In genomic region chr11:518463-519202, GRCh38 we compare ENCODE assay signal across 1 cellular context.
TF ChIP-seq lines count a peak whose summit lies in the region.

No MANE protein-coding gene starts in this region.

TF ChIP-seq in K562, 482 proteins besides CTCF, POLR2A, EP300 and RAD21 (continued from another document and continues in another):
- peak; percentile 58; the same call in 1 of the 2 replicates for TF ChIP-seq ELF1 (tag; IDR thresholded peaks at IDR 0.05)
- TF ChIP-seq NR2C2 (CRISPR knock-in tag; IDR thresholded peaks at IDR 0.05): no peak
- peak; percentile 56; the same call in 1 of the 2 replicates for TF ChIP-seq NR2C2 (tag; IDR thresholded peaks at IDR 0.05)
- TF ChIP-seq TSHZ1 (CRISPR knock-in tag; IDR thresholded peaks at IDR 0.05): no peak
- no peak for TF ChIP-seq FOXK1 (CRISPR knock-in tag; IDR thresholded peaks at IDR 0.05; ENCODE audit: borderline replicate concordance)
- TF ChIP-seq FOXP4 (CRISPR knock-in tag; IDR thresholded peaks at IDR 0.05; ENCODE audit: borderline replicate concordance): no peak
- no peak for TF ChIP-seq SRSF3 (IDR thresholded peaks at IDR 0.05; ENCODE audit: insufficient read depth, low read length)
- no peak for TF ChIP-seq ARID3A (IDR thresholded peaks at IDR 0.05; ENCODE audit: borderline replicate concordance, low read depth, low read length)
- TF ChIP-seq ZKSCAN3 (CRISPR knock-in tag; IDR thresholded peaks at IDR 0.05): no peak
- TF ChIP-seq ZNF282 (CRISPR knock-in tag; IDR thresholded peaks at IDR 0.05): peak; percentile 57; the same call in 1 of the 2 replicates
- TF ChIP-seq HOMEZ (CRISPR knock-in tag; IDR thresholded peaks at IDR 0.05): 0 out of 2 replicates have a peak, but pooled peaks have one; percentile 29
- no peak for TF ChIP-seq FOXJ2 (tag; IDR thresholded peaks at IDR 0.05)
- TF ChIP-seq MCM2 (IDR thresholded peaks at IDR 0.05; ENCODE audit: low read depth): no peak
- no peak for TF ChIP-seq ZNF518B (CRISPR knock-in tag; IDR thresholded peaks at IDR 0.05)
- no peak for TF ChIP-seq ZNF830 (CRISPR knock-in tag; IDR thresholded peaks at IDR 0.05)
- no peak for TF ChIP-seq MXI1 (IDR thresholded peaks at IDR 0.05; ENCODE audit: low read depth, low read length)
- no peak for TF ChIP-seq PCBP2 (IDR thresholded peaks at IDR 0.05; ENCODE audit: low read depth, low read length, poor library complexity, severe bottlenecking)
- peak; percentile 98 for TF ChIP-seq SP1 (CRISPR knock-in tag; IDR thresholded peaks at IDR 0.05)
- peak; percentile 96 to 97 for TF ChIP-seq MAZ (CRISPR knock-in tag; conservative IDR thresholded peaks at IDR 0.05 in 1 of 2, IDR thresholded peaks at IDR 0.05 in 1 of 2)
- no peak for TF ChIP-seq ZSCAN32 (CRISPR knock-in tag; IDR thresholded peaks at IDR 0.05)
- peak; percentile 95 for TF ChIP-seq FIP1L1 (IDR thresholded peaks at IDR 0.05; ENCODE audit: low read depth, low read length, poor library complexity, severe bottlenecking)
- TF ChIP-seq KLF16 (IDR thresholded peaks at IDR 0.05): no peak
- TF ChIP-seq CUX1 (CRISPR knock-in tag; IDR thresholded peaks at IDR 0.05): no peak
- peak; percentile 84; the same call in 1 of the 2 replicates for TF ChIP-seq ZBTB1 (CRISPR knock-in tag; IDR thresholded peaks at IDR 0.05; ENCODE audit: borderline replicate concordance, low read depth)
- no peak for TF ChIP-seq FOXA3 (CRISPR knock-in tag; conservative IDR thresholded peaks at IDR 0.05 in 1 of 2, IDR thresholded peaks at IDR 0.05 in 1 of 2)
- no peak for TF ChIP-seq HDAC3 (IDR thresholded peaks at IDR 0.05; ENCODE audit: borderline replicate concordance, partially characterized antibody)
- TF ChIP-seq GMEB1 (CRISPR knock-in tag; IDR thresholded peaks at IDR 0.05): peak; percentile 92
- TF ChIP-seq GATA2 (CRISPR knock-in tag; IDR thresholded peaks at IDR 0.05): no peak
- TF ChIP-seq REST (CRISPR knock-in tag; IDR thresholded peaks at IDR 0.05; ENCODE audit: low read depth): peak; percentile 85
- TF ChIP-seq ZNF274 (IDR thresholded peaks at IDR 0.05; ENCODE audit: borderline replicate concordance, low read depth, low read length): no peak
- no peak for TF ChIP-seq TFAM (CRISPR knock-in tag; conservative IDR thresholded peaks at IDR 0.05)
- no peak for TF ChIP-seq EHMT2 (IDR thresholded peaks at IDR 0.05)
